Comparison of ENCODE assay signal across 9 cellular contexts in genomic region chr11:6737872-6738466, GRCh38. TPM values are rescaled to one million over a fixed set of nuclear protein-coding genes. Genes with fewer than 3 reads are reported as not detected.
DNase-seq lines count a peak whose midpoint lies in the region; ATAC-seq and TF ChIP-seq lines count a peak whose summit lies in the region.
"Had no signal": no experiment of that assay in that cellular context is flagged by ENCODE, and none has a peak within 500 bp of the region (broad histone marks: within the 10 kb centered on the region; RNA-seq: fewer than 3 reads in every experiment).

No MANE protein-coding gene starts in this region.

- no peak overlapping the region for H3K4me3 Mint-ChIP-seq in Calu3 (ENCODE audit: low read depth, unreplicated experiment)
- H3K4me3 Mint-ChIP-seq in activated T-helper 2 cell treated with anti-CD3 and anti-CD28 coated beads, Interferon-gamma antibody, Interleukin-2, Interleukin-4, amounts not matched to agents 10 μg/mL and 5 μg/mL and 100 μg/mL, durations not matched to agents 14 hours and 24 hours and 36 hours (ENCODE audit: low read depth) = no peak overlapping the region
- H3K4me3 Mint-ChIP-seq in glutamatergic neuron (ENCODE audit: unreplicated experiment) = no peak overlapping the region
- H3K4me3 Mint-ChIP-seq: dendritic cell treated with granulocyte-macrophage colony-stimulating factor and Interleukin-4, amounts not matched to agents 40 ng/mL and 50 ng/mL, for 4 days had no signal

- TF ChIP-seq CTCF in Calu3 (IDR thresholded peaks at IDR 0.05; ENCODE audit: unreplicated experiment) = peak; percentile 29
- peak; percentile 72 for TF ChIP-seq CTCF in PC-3 (conservative IDR thresholded peaks at IDR 0.05; ENCODE audit: low read depth, low read length)
- TF ChIP-seq CTCF in glutamatergic neuron (IDR thresholded peaks at IDR 0.05; ENCODE audit: partially characterized antibody, unreplicated experiment) = peak; percentile 76
- peak; percentile 65 for TF ChIP-seq CTCF in smooth muscle cell (IDR thresholded peaks at IDR 0.05; ENCODE audit: borderline replicate concordance, insufficient read depth, poor library complexity, severe bottlenecking)

- 48% methylated on average over 2 of the region's 2 CpGs for WGBS in smooth muscle cell (ENCODE audit: low lambda C conversion rate)

- H3K36me3 ChIP-seq in PC-3 (ENCODE audit: low read depth, low read length) (no peaks in the 10 kb centered on the region), smooth muscle cell (ENCODE audit: low read depth) (no peaks in the 10 kb centered on the region)

- no peak overlapping the region for H3K4me2 ChIP-seq in PC-3 (ENCODE audit: low read length)
- H3K4me2 ChIP-seq in smooth muscle cell = no peak overlapping the region

- CTCF ChIA-PET in Calu3 (lab: Charles Lee) = interaction anchor here (0.7 kb wide), 2 partner anchors 14 to 17 kb away, joined by 3 read pairs; no protein-coding TSS in a partner anchor
- CTCF ChIA-PET in PC-3 (lab: Charles Lee) = interaction anchor here (0.6 to 1.0 kb wide), 3 partner anchors 18 to 366 kb away, joined by 3 to 4 read pairs (median 4); no protein-coding TSS in a partner anchor

- peak; percentile 65 for ATAC-seq in GM19328 (IDR thresholded peaks at IDR 0.05; ENCODE audit: unreplicated experiment)
- ATAC-seq in HG03342 (IDR thresholded peaks at IDR 0.05; ENCODE audit: unreplicated experiment) = peak; percentile 87
- peak; percentile 76 for ATAC-seq in PC-3

- H3K27me3 Mint-ChIP-seq in Calu3 (ENCODE audit: unreplicated experiment) = peaks cover 86% of the 10 kb centered on the region
- H3K27me3 Mint-ChIP-seq in activated T-helper 2 cell treated with anti-CD3 and anti-CD28 coated beads, Interferon-gamma antibody, Interleukin-2, Interleukin-4, amounts not matched to agents 10 μg/mL and 5 μg/mL and 100 μg/mL, durations not matched to agents 14 hours and 24 hours and 36 hours (ENCODE audit: low read depth) = no peaks in the 10 kb centered on the region
- no peaks in the 10 kb centered on the region for H3K27me3 Mint-ChIP-seq in glutamatergic neuron (ENCODE audit: unreplicated experiment)
- H3K27me3 Mint-ChIP-seq: dendritic cell treated with granulocyte-macrophage colony-stimulating factor and Interleukin-4, amounts not matched to agents 40 ng/mL and 50 ng/mL, for 4 days had no signal

- BruUV-seq in Calu3 (replicated peaks; lab: Mats Ljungman, UMichigan) (no TSS peak), PC-3 (replicated peaks; lab: Mats Ljungman, UMichigan) (no TSS peak)

- H3K36me3 Mint-ChIP-seq in Calu3 (ENCODE audit: insufficient read depth, unreplicated experiment) (no peaks in the 10 kb centered on the region), glutamatergic neuron (ENCODE audit: unreplicated experiment) (no peaks in the 10 kb centered on the region)
- H3K36me3 Mint-ChIP-seq in activated T-helper 2 cell treated with anti-CD3 and anti-CD28 coated beads, Interferon-gamma antibody, Interleukin-2, Interleukin-4, amounts not matched to agents 10 μg/mL and 5 μg/mL and 100 μg/mL, durations not matched to agents 14 hours and 24 hours and 36 hours (ENCODE audit: low read depth) = peaks cover 73% of the 10 kb centered on the region

- H4K20me1 ChIP-seq in PC-3 (ENCODE audit: low read length) (no peaks in the 10 kb centered on the region), smooth muscle cell (ENCODE audit: low read depth) (no peaks in the 10 kb centered on the region)

- POLR2A ChIA-PET in PC-3 (lab: Charles Lee; ENCODE audit: unreplicated experiment) = interaction anchor here (0.5 kb wide), 1 partner anchor 213 kb away, joined by 3 read pairs; no protein-coding TSS in a partner anchor

- H3K27me3 ChIP-seq in PC-3 (ENCODE audit: low read length) (peaks cover 9% of the 10 kb centered on the region), smooth muscle cell (ENCODE audit: low read depth) (no peaks in the 10 kb centered on the region)

- no peak overlapping the region for H3K9ac ChIP-seq in PC-3 (ENCODE audit: low read length)
- H3K9ac ChIP-seq in smooth muscle cell (ENCODE audit: low read depth) = no peak overlapping the region

- H3K9me3 ChIP-seq in PC-3 (ENCODE audit: low read length) = no peaks in the 10 kb centered on the region
- H3K9me3 ChIP-seq in smooth muscle cell (replicated peaks; ENCODE audit: low read depth) = no peaks in the 10 kb centered on the region

- no peaks in the 10 kb centered on the region for H3F3A ChIP-seq in PC-3 (ENCODE audit: low read length, unreplicated experiment)
- H3F3A ChIP-seq in smooth muscle cell (ENCODE audit: low read depth) = no peaks in the 10 kb centered on the region

- H3K9me3 Mint-ChIP-seq in Calu3 (ENCODE audit: low read depth, unreplicated experiment) (no peaks in the 10 kb centered on the region), glutamatergic neuron (ENCODE audit: unreplicated experiment) (no peaks in the 10 kb centered on the region)
- H3K9me3 Mint-ChIP-seq in activated T-helper 2 cell treated with anti-CD3 and anti-CD28 coated beads, Interferon-gamma antibody, Interleukin-2, Interleukin-4, amounts not matched to agents 10 μg/mL and 5 μg/mL and 100 μg/mL, durations not matched to agents 14 hours and 24 hours and 36 hours = no peaks in the 10 kb centered on the region
- H3K9me3 Mint-ChIP-seq: dendritic cell treated with granulocyte-macrophage colony-stimulating factor and Interleukin-4, amounts not matched to agents 40 ng/mL and 50 ng/mL, for 4 days had no signal

- H3K4me3 ChIP-seq in PC-3 (ENCODE audit: low read length) (no peak overlapping the region), smooth muscle cell (no peak overlapping the region)

- no peak overlapping the region for H3K27ac Mint-ChIP-seq in Calu3 (ENCODE audit: unreplicated experiment)
- peak overlapping the region; percentile 20 for H3K27ac Mint-ChIP-seq in activated T-helper 2 cell treated with anti-CD3 and anti-CD28 coated beads, Interferon-gamma antibody, Interleukin-2, Interleukin-4, amounts not matched to agents 10 μg/mL and 5 μg/mL and 100 μg/mL, durations not matched to agents 14 hours and 24 hours and 36 hours
- no peak overlapping the region for H3K27ac Mint-ChIP-seq in glutamatergic neuron (ENCODE audit: unreplicated experiment)
- H3K27ac Mint-ChIP-seq: dendritic cell treated with granulocyte-macrophage colony-stimulating factor and Interleukin-4, amounts not matched to agents 40 ng/mL and 50 ng/mL, for 4 days had no signal

- H2AFZ ChIP-seq in PC-3 (ENCODE audit: low read length) = no peak overlapping the region
- H2AFZ ChIP-seq in smooth muscle cell (ENCODE audit: low read depth) = no peak overlapping the region

- peak; percentile 50 for DNase-seq in Calu3
- DNase-seq in PC-3 = peak; percentile 74
- DNase-seq in activated T-helper 2 cell treated with anti-CD3 and anti-CD28 coated beads, Interferon-gamma antibody, Interleukin-2, Interleukin-4, amounts not matched to agents 10 μg/mL and 5 μg/mL and 100 μg/mL, durations not matched to agents 14 hours and 24 hours and 36 hours (ENCODE audit: low spot score) = peak; percentile 43
- peak; percentile 23 for DNase-seq in glutamatergic neuron
- no peak for DNase-seq in smooth muscle cell (lab: John Stamatoyannopoulos, UW; ENCODE audit: unreplicated experiment)
- DNase-seq in mesenteric fat pad (ENCODE audit: low spot score) = no peak

- no peaks in the 10 kb centered on the region for H3K9me2 ChIP-seq in PC-3 (replicated peaks; ENCODE audit: low read length)

- no peaks in the 10 kb centered on the region for H3K79me2 ChIP-seq in PC-3 (ENCODE audit: low read length)
- no peaks in the 10 kb centered on the region for H3K79me2 ChIP-seq in smooth muscle cell (ENCODE audit: low read depth)

- H3K4me1 ChIP-seq in PC-3 (ENCODE audit: insufficient read depth, low read length) (0 out of 2 replicates have a peak, but pooled peaks cover 4% of the 10 kb centered on the region), smooth muscle cell (ENCODE audit: low read depth) (no peaks in the 10 kb centered on the region)

- intact Hi-C loops in Calu3 (cut with micrococcal nuclease; ENCODE audit: unreplicated experiment) (loop anchor here (1.0 kb wide), 1 partner anchor 19 kb away; no protein-coding TSS in a partner anchor), PC-3 (cut with micrococcal nuclease) (loop anchor here (1.0 kb wide), 1 partner anchor 19 kb away; no protein-coding TSS in a partner anchor)
- intact Hi-C loops in activated T-helper 2 cell treated with anti-CD3 and anti-CD28 coated beads, Interferon-gamma antibody, Interleukin-2, Interleukin-4, amounts not matched to agents 10 μg/mL and 5 μg/mL and 100 μg/mL, durations not matched to agents 14 hours and 24 hours and 36 hours (cut with micrococcal nuclease) = loop anchor here (1.0 kb wide), 1 partner anchor 19 kb away; no protein-coding TSS in a partner anchor

- no peaks in the 10 kb centered on the region for H3K4me1 Mint-ChIP-seq in Calu3 (ENCODE audit: low read depth, unreplicated experiment)
- H3K4me1 Mint-ChIP-seq in activated T-helper 2 cell treated with anti-CD3 and anti-CD28 coated beads, Interferon-gamma antibody, Interleukin-2, Interleukin-4, amounts not matched to agents 10 μg/mL and 5 μg/mL and 100 μg/mL, durations not matched to agents 14 hours and 24 hours and 36 hours (ENCODE audit: low read depth) = peaks cover 75% of the 10 kb centered on the region
- no peaks in the 10 kb centered on the region for H3K4me1 Mint-ChIP-seq in glutamatergic neuron (ENCODE audit: low read depth, unreplicated experiment)

- no peak overlapping the region for H3K27ac ChIP-seq in PC-3 (ENCODE audit: low read length)
- no peak overlapping the region for H3K27ac ChIP-seq in smooth muscle cell (ENCODE audit: low read depth)

RNA-seq across cellular contexts. Expression of gene OR2AG2, which starts 33.8 kb away (rescaled TPM):
- total RNA-seq in Calu3 (2022) = not detected in 2 replicates
- total RNA-seq in PC-3 (2014; rRNA removed) = 0.15 TPM in 1 of 2 replicates, not detected in the other
- 0.34 and 0.60 TPM in 2 replicates for total RNA-seq in activated T-helper 2 cell treated with anti-CD3 and anti-CD28 coated beads, Interferon-gamma antibody, Interleukin-2, Interleukin-4, amounts not matched to agents 10 μg/mL and 5 μg/mL and 100 μg/mL, durations not matched to agents 14 hours and 24 hours and 36 hours
- 0.78 TPM for total RNA-seq in glutamatergic neuron (ENCODE audit: unreplicated experiment)
- total RNA-seq in smooth muscle cell = 0.13 and 0.72 TPM in 2 replicates
- polyA plus RNA-seq in smooth muscle cell = 0.23 TPM in 1 of 2 replicates, not detected in the other
- 0.06 TPM for total RNA-seq in mesenteric fat pad

RNA-seq across cellular contexts. Expression of gene OR2AG1, which starts 44.9 kb away (rescaled TPM):
- total RNA-seq in Calu3 (2022) (not detected in 2 replicates), PC-3 (2014; rRNA removed) (not detected in 2 replicates), glutamatergic neuron (ENCODE audit: unreplicated experiment) (not detected), smooth muscle cell (not detected in 2 replicates), mesenteric fat pad (not detected)
- not detected in 2 replicates for total RNA-seq in activated T-helper 2 cell treated with anti-CD3 and anti-CD28 coated beads, Interferon-gamma antibody, Interleukin-2, Interleukin-4, amounts not matched to agents 10 μg/mL and 5 μg/mL and 100 μg/mL, durations not matched to agents 14 hours and 24 hours and 36 hours
- not detected in 2 replicates for polyA plus RNA-seq in smooth muscle cell

RNA-seq across cellular contexts. Expression of gene MRPL17, which starts 54.8 kb away (rescaled TPM):
- total RNA-seq in Calu3 (2022) (78.2 and 84.0 TPM in 2 replicates), PC-3 (2014; rRNA removed) (72.5 and 78.1 TPM in 2 replicates), glutamatergic neuron (ENCODE audit: unreplicated experiment) (23.3 TPM), smooth muscle cell (64.0 and 132 TPM in 2 replicates), mesenteric fat pad (42.2 TPM)
- 103 and 108 TPM in 2 replicates for total RNA-seq in activated T-helper 2 cell treated with anti-CD3 and anti-CD28 coated beads, Interferon-gamma antibody, Interleukin-2, Interleukin-4, amounts not matched to agents 10 μg/mL and 5 μg/mL and 100 μg/mL, durations not matched to agents 14 hours and 24 hours and 36 hours
- 77.4 and 98.4 TPM in 2 replicates for polyA plus RNA-seq in smooth muscle cell

Comparison
In these comparisons a context has a peak if more than half of its experiments do, and no peak if none do; other contexts are left out.
1. DNase-seq: peak in Calu3 (single experiment), PC-3 (single experiment), activated T-helper 2 cell treated with anti-CD3 and anti-CD28 coated beads, Interferon-gamma antibody, Interleukin-2, Interleukin-4, amounts not matched to agents 10 μg/mL and 5 μg/mL and 100 μg/mL, durations not matched to agents 14 hours and 24 hours and 36 hours (single experiment) and glutamatergic neuron (single experiment); none in smooth muscle cell (single experiment) and mesenteric fat pad (single experiment).
2. Peak in every context shown above with its lines, with median percentiles within 50 percentile points of each other: CTCF ChIP-seq and ATAC-seq.